Comparison of ENCODE assay signal across 14 cellular contexts in genomic region chr5:139413963-139414362, GRCh38. TPM values are rescaled to one million over a fixed set of nuclear protein-coding genes. Genes with fewer than 3 reads are reported as not detected.
DNase-seq lines count a peak whose midpoint lies in the region; ATAC-seq, FAIRE-seq and TF ChIP-seq lines count a peak whose summit lies in the region.
"Had no signal": no experiment of that assay in that cellular context is flagged by ENCODE, and none has a peak within 500 bp of the region (broad histone marks: within the 10 kb centered on the region; RNA-seq: fewer than 3 reads in every experiment).

No MANE protein-coding gene starts in this region.

- H3K27me3 ChIP-seq in astrocyte (ENCODE audit: insufficient read depth, low read length): no peaks in the 10 kb centered on the region
- H3K27me3 ChIP-seq: colonic mucosa, Peyer's patch had no signal

- H3K36me3 ChIP-seq in astrocyte (ENCODE audit: insufficient read depth, low read length): no peaks in the 10 kb centered on the region
- H3K36me3 ChIP-seq: colonic mucosa, Peyer's patch had no signal

- peak overlapping the region; percentile 93 for H3K27ac Mint-ChIP-seq in activated naive CD4-positive, alpha-beta T cell treated with anti-CD3 and anti-CD28 coated beads, Interleukin-2, amount 10 ng/mL, durations not matched to agents 7 days and 5 days
- H3K27ac Mint-ChIP-seq in astrocyte (ENCODE audit: unreplicated experiment): no peak overlapping the region
- peak overlapping the region; percentile 87 for H3K27ac Mint-ChIP-seq in stimulated activated naive CD8-positive, alpha-beta T cell treated with anti-CD3 and anti-CD28 coated beads, Interleukin-15, Interleukin-2, amounts not matched to agents 100 ng/mL and 50 ng/mL, for 24 hours
- H3K27ac Mint-ChIP-seq in stimulated activated memory B cell treated with anti-CD40 and anti-IgM and Interleukin-4, amounts not matched to agents 10 μg/mL and 1 μg/mL and 100 μg/mL, for 72 hours: no peak overlapping the region

- peak; percentile 33 for DNase-seq in activated naive CD4-positive, alpha-beta T cell treated with anti-CD3 and anti-CD28 coated beads, Interleukin-2, amount 10 ng/mL, durations not matched to agents 7 days and 5 days
- no peak for DNase-seq in activated naive CD4-positive, alpha-beta T cell treated with anti-CD3 and anti-CD28 coated beads, Interleukin-2, amount 50 U/mL, for 16 hours
- no peak for DNase-seq in astrocyte (ENCODE audit: low read depth)
- no peak for DNase-seq in NOMO-1 treated with DMSO at 0.1 percent for 48 hours (lab: John Stamatoyannopoulos, UW; ENCODE audit: unreplicated experiment)
- no peak for DNase-seq in GOT3 (lab: John Stamatoyannopoulos, UW)
- DNase-seq: colonic mucosa, EL, NCI-H446 treated with DMSO at 0.1 percent for 48 hours, T-helper 9 cell had no signal

- H3K27ac ChIP-seq in astrocyte (ENCODE audit: low read depth, low read length): no peak overlapping the region
- H3K27ac ChIP-seq: colonic mucosa had no signal

- peak; percentile 68 for ATAC-seq in HG02678 (IDR thresholded peaks at IDR 0.05; ENCODE audit: unreplicated experiment)
- no peak for ATAC-seq in stimulated activated memory B cell treated with anti-CD40 and anti-IgM and Interleukin-4, amounts not matched to agents 10 μg/mL and 1 μg/mL and 100 μg/mL, for 72 hours

- peak overlapping the region; percentile 24 for H3K4me3 Mint-ChIP-seq in activated naive CD4-positive, alpha-beta T cell treated with anti-CD3 and anti-CD28 coated beads, Interleukin-2, amount 10 ng/mL, durations not matched to agents 7 days and 5 days
- H3K4me3 Mint-ChIP-seq in astrocyte (ENCODE audit: unreplicated experiment): peak overlapping the region; percentile 22
- H3K4me3 Mint-ChIP-seq in stimulated activated naive CD8-positive, alpha-beta T cell treated with anti-CD3 and anti-CD28 coated beads, Interleukin-15, Interleukin-2, amounts not matched to agents 100 ng/mL and 50 ng/mL, for 24 hours: peak overlapping the region; percentile 79
- H3K4me3 Mint-ChIP-seq in stimulated activated memory B cell treated with anti-CD40 and anti-IgM and Interleukin-4, amounts not matched to agents 10 μg/mL and 1 μg/mL and 100 μg/mL, for 72 hours: no peak overlapping the region

- H3K79me2 ChIP-seq in astrocyte (ENCODE audit: insufficient read depth, low read length): no peaks in the 10 kb centered on the region

- no peak overlapping the region for H2AFZ ChIP-seq in astrocyte (ENCODE audit: low read depth, low read length)

- H3K4me2 ChIP-seq in astrocyte (ENCODE audit: low read length): no peak overlapping the region

- H3K36me3 Mint-ChIP-seq in activated naive CD4-positive, alpha-beta T cell treated with anti-CD3 and anti-CD28 coated beads, Interleukin-2, amount 10 ng/mL, durations not matched to agents 7 days and 5 days: peaks cover 11% of the 10 kb centered on the region
- peaks cover 27% of the 10 kb centered on the region for H3K36me3 Mint-ChIP-seq in astrocyte (ENCODE audit: low read depth, unreplicated experiment)
- peaks cover 47% of the 10 kb centered on the region for H3K36me3 Mint-ChIP-seq in stimulated activated naive CD8-positive, alpha-beta T cell treated with anti-CD3 and anti-CD28 coated beads, Interleukin-15, Interleukin-2, amounts not matched to agents 100 ng/mL and 50 ng/mL, for 24 hours (ENCODE audit: low read depth)
- H3K36me3 Mint-ChIP-seq in stimulated activated memory B cell treated with anti-CD40 and anti-IgM and Interleukin-4, amounts not matched to agents 10 μg/mL and 1 μg/mL and 100 μg/mL, for 72 hours: peaks cover 29% of the 10 kb centered on the region

- H3K27me3 Mint-ChIP-seq in activated naive CD4-positive, alpha-beta T cell treated with anti-CD3 and anti-CD28 coated beads, Interleukin-2, amount 10 ng/mL, durations not matched to agents 7 days and 5 days: no peaks in the 10 kb centered on the region
- no peaks in the 10 kb centered on the region for H3K27me3 Mint-ChIP-seq in astrocyte (ENCODE audit: low read depth, unreplicated experiment)
- H3K27me3 Mint-ChIP-seq in stimulated activated naive CD8-positive, alpha-beta T cell treated with anti-CD3 and anti-CD28 coated beads, Interleukin-15, Interleukin-2, amounts not matched to agents 100 ng/mL and 50 ng/mL, for 24 hours: no peaks in the 10 kb centered on the region
- H3K27me3 Mint-ChIP-seq in stimulated activated memory B cell treated with anti-CD40 and anti-IgM and Interleukin-4, amounts not matched to agents 10 μg/mL and 1 μg/mL and 100 μg/mL, for 72 hours: no peaks in the 10 kb centered on the region

- no peak for FAIRE-seq in astrocyte (lab: Jason Lieb, UNC)

- no peak for TF ChIP-seq CTCF in astrocyte (IDR thresholded peaks at IDR 0.05; ENCODE audit: insufficient read depth, low read depth, low read length)

- H4K20me1 ChIP-seq in astrocyte (ENCODE audit: insufficient read depth, low read length): no peaks in the 10 kb centered on the region

- H3K4me1 ChIP-seq in astrocyte (ENCODE audit: insufficient read depth, low read length): peaks cover 14% of the 10 kb centered on the region

- peaks cover 56% of the 10 kb centered on the region for H3K4me1 Mint-ChIP-seq in activated naive CD4-positive, alpha-beta T cell treated with anti-CD3 and anti-CD28 coated beads, Interleukin-2, amount 10 ng/mL, durations not matched to agents 7 days and 5 days
- H3K4me1 Mint-ChIP-seq in astrocyte (ENCODE audit: low read depth, unreplicated experiment): no peaks in the 10 kb centered on the region
- H3K4me1 Mint-ChIP-seq in stimulated activated naive CD8-positive, alpha-beta T cell treated with anti-CD3 and anti-CD28 coated beads, Interleukin-15, Interleukin-2, amounts not matched to agents 100 ng/mL and 50 ng/mL, for 24 hours (ENCODE audit: low read depth): peaks cover 60% of the 10 kb centered on the region
- H3K4me1 Mint-ChIP-seq in stimulated activated memory B cell treated with anti-CD40 and anti-IgM and Interleukin-4, amounts not matched to agents 10 μg/mL and 1 μg/mL and 100 μg/mL, for 72 hours: no peaks in the 10 kb centered on the region

- H3K9ac ChIP-seq in astrocyte (ENCODE audit: low read length): no peak overlapping the region

- H3K9me3 ChIP-seq in astrocyte (ENCODE audit: insufficient read depth, low read depth, low read length): no peaks in the 10 kb centered on the region
- H3K9me3 ChIP-seq: colonic mucosa, Peyer's patch had no signal

- no peak overlapping the region for H3K4me3 ChIP-seq in astrocyte (ENCODE audit: insufficient read depth, low read depth, low read length)
- H3K4me3 ChIP-seq: colonic mucosa, Peyer's patch had no signal

- CTCF ChIA-PET in activated naive CD4-positive, alpha-beta T cell treated with anti-CD3 and anti-CD28 coated beads, Interleukin-2, amount 10 ng/mL, durations not matched to agents 7 days and 5 days (lab: Charles Lee): interaction anchor here (0.7 to 4.0 kb wide), 6 partner anchors 9 to 352 kb away, joined by 3 to 23 read pairs (median 7); partner anchors contain the start of genes DNAJC18, SPATA24 and STING1

- H3K9me3 Mint-ChIP-seq in activated naive CD4-positive, alpha-beta T cell treated with anti-CD3 and anti-CD28 coated beads, Interleukin-2, amount 10 ng/mL, durations not matched to agents 7 days and 5 days: no peaks in the 10 kb centered on the region
- no peaks in the 10 kb centered on the region for H3K9me3 Mint-ChIP-seq in astrocyte (ENCODE audit: unreplicated experiment)
- H3K9me3 Mint-ChIP-seq in stimulated activated naive CD8-positive, alpha-beta T cell treated with anti-CD3 and anti-CD28 coated beads, Interleukin-15, Interleukin-2, amounts not matched to agents 100 ng/mL and 50 ng/mL, for 24 hours: no peaks in the 10 kb centered on the region
- no peaks in the 10 kb centered on the region for H3K9me3 Mint-ChIP-seq in stimulated activated memory B cell treated with anti-CD40 and anti-IgM and Interleukin-4, amounts not matched to agents 10 μg/mL and 1 μg/mL and 100 μg/mL, for 72 hours

RNA-seq across cellular contexts. Expression of gene SPATA24, which starts 10.1 kb away (rescaled TPM):
- total RNA-seq in astrocyte: 4.5 and 5.2 TPM in 2 replicates

RNA-seq across cellular contexts. Expression of gene PROB1, which starts 19.1 kb away (rescaled TPM):
- total RNA-seq in astrocyte: 0.59 and 0.60 TPM in 2 replicates

RNA-seq across cellular contexts. Expression of gene MZB1, which starts 24.2 kb away (rescaled TPM):
- total RNA-seq in astrocyte: 0.22 TPM in 1 of 2 replicates, not detected in the other
- total RNA-seq: HT1080 had no signal

RNA-seq across cellular contexts. Expression of gene DNAJC18, which starts 25.4 kb away (rescaled TPM):
- 18.8 and 21.4 TPM in 2 replicates for total RNA-seq in astrocyte

RNA-seq across cellular contexts. Expression of gene SLC23A1, which starts 30.9 kb away (rescaled TPM):
- total RNA-seq in astrocyte: not detected in 2 replicates
- total RNA-seq: HT1080 had no signal

Comparison
In these comparisons a context has a peak if more than half of its experiments do, and no peak if none do; other contexts are left out.
1. H3K27ac Mint-ChIP-seq: peak in activated naive CD4-positive, alpha-beta T cell treated with anti-CD3 and anti-CD28 coated beads, Interleukin-2, amount 10 ng/mL, durations not matched to agents 7 days and 5 days (single experiment) and stimulated activated naive CD8-positive, alpha-beta T cell treated with anti-CD3 and anti-CD28 coated beads, Interleukin-15, Interleukin-2, amounts not matched to agents 100 ng/mL and 50 ng/mL, for 24 hours (single experiment); none in astrocyte (single experiment) and stimulated activated memory B cell treated with anti-CD40 and anti-IgM and Interleukin-4, amounts not matched to agents 10 μg/mL and 1 μg/mL and 100 μg/mL, for 72 hours (single experiment).